In the genomic region with DNA sequence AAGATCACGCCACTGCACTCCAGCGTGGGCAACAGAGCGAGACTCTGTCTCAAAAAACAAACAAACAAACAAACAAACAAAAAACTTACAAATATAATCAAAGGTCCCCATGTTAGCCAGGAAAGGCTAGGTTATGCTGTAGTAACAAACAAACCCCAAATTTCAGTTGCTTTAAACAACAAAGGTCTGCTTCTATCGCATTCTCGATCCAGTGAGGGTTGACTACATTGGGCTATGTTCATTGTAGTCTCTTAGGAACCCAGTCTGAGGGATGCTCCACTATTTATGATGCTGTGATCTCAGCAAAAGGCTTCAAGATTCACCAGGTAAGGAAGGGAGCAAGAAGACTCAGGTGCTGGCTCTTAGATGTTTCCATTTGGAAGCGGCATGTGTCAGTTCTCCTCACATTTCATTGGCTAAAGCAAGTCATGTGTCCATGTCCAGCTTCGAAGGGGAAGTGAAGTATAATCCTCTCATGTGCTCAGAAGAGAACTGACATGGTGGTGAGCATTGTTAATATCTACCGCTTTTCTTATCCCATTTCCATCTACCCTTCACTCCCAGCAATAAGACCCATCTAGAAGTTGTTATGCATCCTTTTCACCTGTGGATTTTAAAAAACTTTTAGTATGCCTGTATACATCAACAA, we compare ENCODE assay signal across 3 cellular contexts.
TF ChIP-seq lines count a peak whose summit lies in the region.

No MANE protein-coding gene starts in this region.

TF ChIP-seq in A549, 52 proteins besides CTCF, POLR2A, EP300 and RAD21:
- no peak for TF ChIP-seq PHF8 (IDR thresholded peaks at IDR 0.05; ENCODE audit: borderline replicate concordance, low read depth)
- TF ChIP-seq, protein P1, sequence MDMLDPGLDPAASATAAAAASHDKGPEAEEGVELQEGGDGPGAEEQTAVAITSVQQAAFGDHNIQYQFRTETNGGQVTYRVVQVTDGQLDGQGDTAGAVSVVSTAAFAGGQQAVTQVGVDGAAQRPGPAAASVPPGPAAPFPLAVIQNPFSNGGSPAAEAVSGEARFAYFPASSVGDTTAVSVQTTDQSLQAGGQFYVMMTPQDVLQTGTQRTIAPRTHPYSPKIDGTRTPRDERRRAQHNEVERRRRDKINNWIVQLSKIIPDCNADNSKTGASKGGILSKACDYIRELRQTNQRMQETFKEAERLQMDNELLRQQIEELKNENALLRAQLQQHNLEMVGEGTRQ (IDR thresholded peaks at IDR 0.05), result peak; percentile 37

TF ChIP-seq in GM23338, 12 proteins besides CTCF, POLR2A, EP300 and RAD21:
- TF ChIP-seq, protein P2, sequence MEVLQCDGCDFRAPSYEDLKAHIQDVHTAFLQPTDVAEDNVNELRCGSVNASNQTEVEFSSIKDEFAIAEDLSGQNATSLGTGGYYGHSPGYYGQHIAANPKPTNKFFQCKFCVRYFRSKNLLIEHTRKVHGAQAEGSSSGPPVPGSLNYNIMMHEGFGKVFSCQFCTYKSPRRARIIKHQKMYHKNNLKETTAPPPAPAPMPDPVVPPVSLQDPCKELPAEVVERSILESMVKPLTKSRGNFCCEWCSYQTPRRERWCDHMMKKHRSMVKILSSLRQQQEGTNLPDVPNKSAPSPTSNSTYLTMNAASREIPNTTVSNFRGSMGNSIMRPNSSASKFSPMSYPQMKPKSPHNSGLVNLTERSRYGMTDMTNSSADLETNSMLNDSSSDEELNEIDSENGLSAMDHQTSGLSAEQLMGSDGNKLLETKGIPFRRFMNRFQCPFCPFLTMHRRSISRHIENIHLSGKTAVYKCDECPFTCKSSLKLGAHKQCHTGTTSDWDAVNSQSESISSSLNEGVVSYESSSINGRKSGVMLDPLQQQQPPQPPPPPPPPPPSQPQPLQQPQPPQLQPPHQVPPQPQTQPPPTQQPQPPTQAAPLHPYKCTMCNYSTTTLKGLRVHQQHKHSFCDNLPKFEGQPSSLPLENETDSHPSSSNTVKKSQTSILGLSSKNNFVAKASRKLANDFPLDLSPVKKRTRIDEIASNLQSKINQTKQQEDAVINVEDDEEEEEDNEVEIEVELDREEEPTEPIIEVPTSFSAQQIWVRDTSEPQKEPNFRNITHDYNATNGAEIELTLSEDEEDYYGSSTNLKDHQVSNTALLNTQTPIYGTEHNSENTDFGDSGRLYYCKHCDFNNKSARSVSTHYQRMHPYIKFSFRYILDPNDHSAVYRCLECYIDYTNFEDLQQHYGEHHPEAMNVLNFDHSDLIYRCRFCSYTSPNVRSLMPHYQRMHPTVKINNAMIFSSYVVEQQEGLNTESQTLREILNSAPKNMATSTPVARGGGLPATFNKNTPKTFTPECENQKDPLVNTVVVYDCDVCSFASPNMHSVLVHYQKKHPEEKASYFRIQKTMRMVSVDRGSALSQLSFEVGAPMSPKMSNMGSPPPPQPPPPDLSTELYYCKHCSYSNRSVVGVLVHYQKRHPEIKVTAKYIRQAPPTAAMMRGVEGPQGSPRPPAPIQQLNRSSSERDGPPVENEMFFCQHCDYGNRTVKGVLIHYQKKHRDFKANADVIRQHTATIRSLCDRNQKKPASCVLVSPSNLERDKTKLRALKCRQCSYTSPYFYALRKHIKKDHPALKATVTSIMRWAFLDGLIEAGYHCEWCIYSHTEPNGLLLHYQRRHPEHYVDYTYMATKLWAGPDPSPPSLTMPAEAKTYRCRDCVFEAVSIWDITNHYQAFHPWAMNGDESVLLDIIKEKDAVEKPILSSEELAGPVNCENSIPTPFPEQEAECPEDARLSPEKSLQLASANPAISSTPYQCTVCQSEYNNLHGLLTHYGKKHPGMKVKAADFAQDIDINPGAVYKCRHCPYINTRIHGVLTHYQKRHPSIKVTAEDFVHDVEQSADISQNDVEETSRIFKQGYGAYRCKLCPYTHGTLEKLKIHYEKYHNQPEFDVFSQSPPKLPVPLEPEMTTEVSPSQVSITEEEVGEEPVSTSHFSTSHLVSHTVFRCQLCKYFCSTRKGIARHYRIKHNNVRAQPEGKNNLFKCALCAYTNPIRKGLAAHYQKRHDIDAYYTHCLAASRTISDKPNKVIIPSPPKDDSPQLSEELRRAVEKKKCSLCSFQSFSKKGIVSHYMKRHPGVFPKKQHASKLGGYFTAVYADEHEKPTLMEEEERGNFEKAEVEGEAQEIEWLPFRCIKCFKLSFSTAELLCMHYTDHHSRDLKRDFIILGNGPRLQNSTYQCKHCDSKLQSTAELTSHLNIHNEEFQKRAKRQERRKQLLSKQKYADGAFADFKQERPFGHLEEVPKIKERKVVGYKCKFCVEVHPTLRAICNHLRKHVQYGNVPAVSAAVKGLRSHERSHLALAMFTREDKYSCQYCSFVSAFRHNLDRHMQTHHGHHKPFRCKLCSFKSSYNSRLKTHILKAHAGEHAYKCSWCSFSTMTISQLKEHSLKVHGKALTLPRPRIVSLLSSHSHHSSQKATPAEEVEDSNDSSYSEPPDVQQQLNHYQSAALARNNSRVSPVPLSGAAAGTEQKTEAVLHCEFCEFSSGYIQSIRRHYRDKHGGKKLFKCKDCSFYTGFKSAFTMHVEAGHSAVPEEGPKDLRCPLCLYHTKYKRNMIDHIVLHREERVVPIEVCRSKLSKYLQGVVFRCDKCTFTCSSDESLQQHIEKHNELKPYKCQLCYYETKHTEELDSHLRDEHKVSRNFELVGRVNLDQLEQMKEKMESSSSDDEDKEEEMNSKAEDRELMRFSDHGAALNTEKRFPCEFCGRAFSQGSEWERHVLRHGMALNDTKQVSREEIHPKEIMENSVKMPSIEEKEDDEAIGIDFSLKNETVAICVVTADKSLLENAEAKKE (CRISPR knock-in tag; IDR thresholded peaks at IDR 0.05), result no peak
- TF ChIP-seq NANOG (IDR thresholded peaks at IDR 0.05; ENCODE audit: borderline replicate concordance), result no peak
- no peak for TF ChIP-seq STAT1 (IDR thresholded peaks at IDR 0.05; ENCODE audit: unreplicated experiment)
- TF ChIP-seq, protein P3, sequence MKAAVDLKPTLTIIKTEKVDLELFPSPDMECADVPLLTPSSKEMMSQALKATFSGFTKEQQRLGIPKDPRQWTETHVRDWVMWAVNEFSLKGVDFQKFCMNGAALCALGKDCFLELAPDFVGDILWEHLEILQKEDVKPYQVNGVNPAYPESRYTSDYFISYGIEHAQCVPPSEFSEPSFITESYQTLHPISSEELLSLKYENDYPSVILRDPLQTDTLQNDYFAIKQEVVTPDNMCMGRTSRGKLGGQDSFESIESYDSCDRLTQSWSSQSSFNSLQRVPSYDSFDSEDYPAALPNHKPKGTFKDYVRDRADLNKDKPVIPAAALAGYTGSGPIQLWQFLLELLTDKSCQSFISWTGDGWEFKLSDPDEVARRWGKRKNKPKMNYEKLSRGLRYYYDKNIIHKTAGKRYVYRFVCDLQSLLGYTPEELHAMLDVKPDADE (IDR thresholded peaks at IDR 0.05), result no peak
- TF ChIP-seq ZNF331 (CRISPR knock-in tag; IDR thresholded peaks at IDR 0.05; ENCODE audit: low read depth), result no peak
- no peak for TF ChIP-seq ZNF114 (CRISPR knock-in tag; IDR thresholded peaks at IDR 0.05)

TF ChIP-seq in K562, 482 proteins besides CTCF, POLR2A, EP300 and RAD21 (continues in another document):
- TF ChIP-seq, protein P4, sequence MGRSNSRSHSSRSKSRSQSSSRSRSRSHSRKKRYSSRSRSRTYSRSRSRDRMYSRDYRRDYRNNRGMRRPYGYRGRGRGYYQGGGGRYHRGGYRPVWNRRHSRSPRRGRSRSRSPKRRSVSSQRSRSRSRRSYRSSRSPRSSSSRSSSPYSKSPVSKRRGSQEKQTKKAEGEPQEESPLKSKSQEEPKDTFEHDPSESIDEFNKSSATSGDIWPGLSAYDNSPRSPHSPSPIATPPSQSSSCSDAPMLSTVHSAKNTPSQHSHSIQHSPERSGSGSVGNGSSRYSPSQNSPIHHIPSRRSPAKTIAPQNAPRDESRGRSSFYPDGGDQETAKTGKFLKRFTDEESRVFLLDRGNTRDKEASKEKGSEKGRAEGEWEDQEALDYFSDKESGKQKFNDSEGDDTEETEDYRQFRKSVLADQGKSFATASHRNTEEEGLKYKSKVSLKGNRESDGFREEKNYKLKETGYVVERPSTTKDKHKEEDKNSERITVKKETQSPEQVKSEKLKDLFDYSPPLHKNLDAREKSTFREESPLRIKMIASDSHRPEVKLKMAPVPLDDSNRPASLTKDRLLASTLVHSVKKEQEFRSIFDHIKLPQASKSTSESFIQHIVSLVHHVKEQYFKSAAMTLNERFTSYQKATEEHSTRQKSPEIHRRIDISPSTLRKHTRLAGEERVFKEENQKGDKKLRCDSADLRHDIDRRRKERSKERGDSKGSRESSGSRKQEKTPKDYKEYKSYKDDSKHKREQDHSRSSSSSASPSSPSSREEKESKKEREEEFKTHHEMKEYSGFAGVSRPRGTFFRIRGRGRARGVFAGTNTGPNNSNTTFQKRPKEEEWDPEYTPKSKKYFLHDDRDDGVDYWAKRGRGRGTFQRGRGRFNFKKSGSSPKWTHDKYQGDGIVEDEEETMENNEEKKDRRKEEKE (IDR thresholded peaks at IDR 0.05; ENCODE audit: borderline replicate concordance in 1 of 2, control insufficient read depth in 1 of 2, low read depth in 2 of 2, low read length in 1 of 2), result no peak
- TF ChIP-seq, protein P5, sequence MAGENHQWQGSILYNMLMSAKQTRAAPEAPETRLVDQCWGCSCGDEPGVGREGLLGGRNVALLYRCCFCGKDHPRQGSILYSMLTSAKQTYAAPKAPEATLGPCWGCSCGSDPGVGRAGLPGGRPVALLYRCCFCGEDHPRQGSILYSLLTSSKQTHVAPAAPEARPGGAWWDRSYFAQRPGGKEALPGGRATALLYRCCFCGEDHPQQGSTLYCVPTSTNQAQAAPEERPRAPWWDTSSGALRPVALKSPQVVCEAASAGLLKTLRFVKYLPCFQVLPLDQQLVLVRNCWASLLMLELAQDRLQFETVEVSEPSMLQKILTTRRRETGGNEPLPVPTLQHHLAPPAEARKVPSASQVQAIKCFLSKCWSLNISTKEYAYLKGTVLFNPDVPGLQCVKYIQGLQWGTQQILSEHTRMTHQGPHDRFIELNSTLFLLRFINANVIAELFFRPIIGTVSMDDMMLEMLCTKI (IDR thresholded peaks at IDR 0.05; ENCODE audit: partially characterized antibody), result no peak
- TF ChIP-seq, protein P6, sequence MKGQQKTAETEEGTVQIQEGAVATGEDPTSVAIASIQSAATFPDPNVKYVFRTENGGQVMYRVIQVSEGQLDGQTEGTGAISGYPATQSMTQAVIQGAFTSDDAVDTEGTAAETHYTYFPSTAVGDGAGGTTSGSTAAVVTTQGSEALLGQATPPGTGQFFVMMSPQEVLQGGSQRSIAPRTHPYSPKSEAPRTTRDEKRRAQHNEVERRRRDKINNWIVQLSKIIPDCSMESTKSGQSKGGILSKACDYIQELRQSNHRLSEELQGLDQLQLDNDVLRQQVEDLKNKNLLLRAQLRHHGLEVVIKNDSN (CRISPR knock-in tag; IDR thresholded peaks at IDR 0.05), result peak; percentile 89
- no peak for TF ChIP-seq PCBP2 (IDR thresholded peaks at IDR 0.05; ENCODE audit: low read depth, low read length, poor library complexity, severe bottlenecking)
- TF ChIP-seq, protein P1 (CRISPR knock-in tag; IDR thresholded peaks at IDR 0.05), result peak; percentile 83
- TF ChIP-seq ZNF311 (CRISPR knock-in tag; IDR thresholded peaks at IDR 0.05), result no peak
- TF ChIP-seq, protein P7, sequence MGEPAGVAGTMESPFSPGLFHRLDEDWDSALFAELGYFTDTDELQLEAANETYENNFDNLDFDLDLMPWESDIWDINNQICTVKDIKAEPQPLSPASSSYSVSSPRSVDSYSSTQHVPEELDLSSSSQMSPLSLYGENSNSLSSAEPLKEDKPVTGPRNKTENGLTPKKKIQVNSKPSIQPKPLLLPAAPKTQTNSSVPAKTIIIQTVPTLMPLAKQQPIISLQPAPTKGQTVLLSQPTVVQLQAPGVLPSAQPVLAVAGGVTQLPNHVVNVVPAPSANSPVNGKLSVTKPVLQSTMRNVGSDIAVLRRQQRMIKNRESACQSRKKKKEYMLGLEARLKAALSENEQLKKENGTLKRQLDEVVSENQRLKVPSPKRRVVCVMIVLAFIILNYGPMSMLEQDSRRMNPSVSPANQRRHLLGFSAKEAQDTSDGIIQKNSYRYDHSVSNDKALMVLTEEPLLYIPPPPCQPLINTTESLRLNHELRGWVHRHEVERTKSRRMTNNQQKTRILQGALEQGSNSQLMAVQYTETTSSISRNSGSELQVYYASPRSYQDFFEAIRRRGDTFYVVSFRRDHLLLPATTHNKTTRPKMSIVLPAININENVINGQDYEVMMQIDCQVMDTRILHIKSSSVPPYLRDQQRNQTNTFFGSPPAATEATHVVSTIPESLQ (CRISPR knock-in tag; IDR thresholded peaks at IDR 0.05), result no peak
- no peak for TF ChIP-seq HDAC1 (IDR thresholded peaks at IDR 0.05)
- peak; percentile 78 for TF ChIP-seq RAD51 (IDR thresholded peaks at IDR 0.05; ENCODE audit: borderline replicate concordance, low read depth)
- TF ChIP-seq ZFP36 (IDR thresholded peaks at IDR 0.05; ENCODE audit: low read depth, low read length, partially characterized antibody), result no peak
- TF ChIP-seq HNRNPH1 (optimal IDR thresholded peaks at IDR 0.05; ENCODE audit: low read depth, low read length), result no peak
- TF ChIP-seq, protein P8, sequence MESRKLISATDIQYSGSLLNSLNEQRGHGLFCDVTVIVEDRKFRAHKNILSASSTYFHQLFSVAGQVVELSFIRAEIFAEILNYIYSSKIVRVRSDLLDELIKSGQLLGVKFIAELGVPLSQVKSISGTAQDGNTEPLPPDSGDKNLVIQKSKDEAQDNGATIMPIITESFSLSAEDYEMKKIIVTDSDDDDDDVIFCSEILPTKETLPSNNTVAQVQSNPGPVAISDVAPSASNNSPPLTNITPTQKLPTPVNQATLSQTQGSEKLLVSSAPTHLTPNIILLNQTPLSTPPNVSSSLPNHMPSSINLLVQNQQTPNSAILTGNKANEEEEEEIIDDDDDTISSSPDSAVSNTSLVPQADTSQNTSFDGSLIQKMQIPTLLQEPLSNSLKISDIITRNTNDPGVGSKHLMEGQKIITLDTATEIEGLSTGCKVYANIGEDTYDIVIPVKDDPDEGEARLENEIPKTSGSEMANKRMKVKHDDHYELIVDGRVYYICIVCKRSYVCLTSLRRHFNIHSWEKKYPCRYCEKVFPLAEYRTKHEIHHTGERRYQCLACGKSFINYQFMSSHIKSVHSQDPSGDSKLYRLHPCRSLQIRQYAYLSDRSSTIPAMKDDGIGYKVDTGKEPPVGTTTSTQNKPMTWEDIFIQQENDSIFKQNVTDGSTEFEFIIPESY (CRISPR knock-in tag; IDR thresholded peaks at IDR 0.05), result no peak
- peak; percentile 74 for TF ChIP-seq SPI1 (IDR thresholded peaks at IDR 0.05; ENCODE audit: borderline replicate concordance, low read depth, low read length)
- TF ChIP-seq MAFK (IDR thresholded peaks at IDR 0.05; ENCODE audit: low read length), result no peak
- TF ChIP-seq, protein P9, sequence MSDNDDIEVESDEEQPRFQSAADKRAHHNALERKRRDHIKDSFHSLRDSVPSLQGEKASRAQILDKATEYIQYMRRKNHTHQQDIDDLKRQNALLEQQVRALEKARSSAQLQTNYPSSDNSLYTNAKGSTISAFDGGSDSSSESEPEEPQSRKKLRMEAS (CRISPR knock-in tag; IDR thresholded peaks at IDR 0.05), result peak; percentile 24; the same call in 1 of the 2 replicates
- TF ChIP-seq, protein P10, sequence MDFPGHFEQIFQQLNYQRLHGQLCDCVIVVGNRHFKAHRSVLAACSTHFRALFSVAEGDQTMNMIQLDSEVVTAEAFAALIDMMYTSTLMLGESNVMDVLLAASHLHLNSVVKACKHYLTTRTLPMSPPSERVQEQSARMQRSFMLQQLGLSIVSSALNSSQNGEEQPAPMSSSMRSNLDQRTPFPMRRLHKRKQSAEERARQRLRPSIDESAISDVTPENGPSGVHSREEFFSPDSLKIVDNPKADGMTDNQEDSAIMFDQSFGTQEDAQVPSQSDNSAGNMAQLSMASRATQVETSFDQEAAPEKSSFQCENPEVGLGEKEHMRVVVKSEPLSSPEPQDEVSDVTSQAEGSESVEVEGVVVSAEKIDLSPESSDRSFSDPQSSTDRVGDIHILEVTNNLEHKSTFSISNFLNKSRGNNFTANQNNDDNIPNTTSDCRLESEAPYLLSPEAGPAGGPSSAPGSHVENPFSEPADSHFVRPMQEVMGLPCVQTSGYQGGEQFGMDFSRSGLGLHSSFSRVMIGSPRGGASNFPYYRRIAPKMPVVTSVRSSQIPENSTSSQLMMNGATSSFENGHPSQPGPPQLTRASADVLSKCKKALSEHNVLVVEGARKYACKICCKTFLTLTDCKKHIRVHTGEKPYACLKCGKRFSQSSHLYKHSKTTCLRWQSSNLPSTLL (IDR thresholded peaks at IDR 0.05), result no peak
